ENCODE assay signal across 8 cellular contexts in genomic region chr10:58266826-58267712, GRCh38. TPM values are rescaled to one million over a fixed set of nuclear protein-coding genes. Genes with fewer than 3 reads are reported as not detected.
A peak's percentile ranks its signal among the peaks of the same experiment; 100 is the strongest.
DNase-seq lines count a peak whose midpoint lies in the region; ATAC-seq and TF ChIP-seq lines count a peak whose summit lies in the region.

No MANE protein-coding gene starts in this region.

- ATAC-seq in GM18498 (IDR thresholded peaks at IDR 0.05; ENCODE audit: unreplicated experiment) (peak; percentile 16), HG03139 (IDR thresholded peaks at IDR 0.05; ENCODE audit: unreplicated experiment) (peak; percentile 6)

- H3K36me3 ChIP-seq in adrenal gland (replicated peaks in 1 of 2): no peaks in the 10 kb centered on the region

- peak overlapping the region; percentile 97 for H3K27ac Mint-ChIP-seq in osteocyte (ENCODE audit: unreplicated experiment)

- TF ChIP-seq CTCF in 22Rv1 (IDR thresholded peaks at IDR 0.05) (no peak), adrenal gland (IDR thresholded peaks at IDR 0.05) (no peak), osteocyte (IDR thresholded peaks at IDR 0.05) (no peak)

- H3K9me3 ChIP-seq in adrenal gland (replicated peaks in 1 of 3): no peaks in the 10 kb centered on the region

- peaks cover 38% of the 10 kb centered on the region for H3K4me1 Mint-ChIP-seq in osteocyte (ENCODE audit: unreplicated experiment)

- intact Hi-C loops in adrenal gland (cut with DNase I) (no loop called here), cardiac septum (cut with DNase I) (loop anchor here (2.0 kb wide), 1 partner anchor 68 kb away; the partner anchor contains the start of gene UBE2D1)

- peak; percentile 43 for DNase-seq in SK-MEL-5 (ENCODE audit: low read depth, low spot score)
- peak; percentile 50 to 65 (median 54) for DNase-seq in adrenal gland
- DNase-seq in cardiac septum (ENCODE audit: low spot score): peak; percentile 86
- no peak for DNase-seq in osteocyte (ENCODE audit: extremely low spot score, unreplicated experiment)
- DNase-seq in NCI-H2196 (lab: John Stamatoyannopoulos, UW; ENCODE audit: unreplicated experiment): no peak

- peak overlapping the region; percentile 92 for H3K4me3 Mint-ChIP-seq in osteocyte (ENCODE audit: unreplicated experiment)

- in situ Hi-C loops in SK-MEL-5 (cut with HindIII; ENCODE audit: low pct_unique_long_range_greater_than_20kb, low sequenced_read_pairs): no loop called here

- no peaks in the 10 kb centered on the region for H3K36me3 Mint-ChIP-seq in osteocyte (ENCODE audit: unreplicated experiment)

- no peaks in the 10 kb centered on the region for H3K27me3 Mint-ChIP-seq in osteocyte (ENCODE audit: unreplicated experiment)

- H3K4me1 ChIP-seq in adrenal gland (replicated peaks in 1 of 2): peaks cover 0 to 28% of the 10 kb centered on the region in 2 donors

- H3K27ac ChIP-seq in 22Rv1 (peak overlapping the region; percentile 97), adrenal gland (peak overlapping the region; percentile 93 to 96 (median 94))

- 0 to 2% (median 1%) methylated on average over 29 to 53 of the region's 53 CpGs for WGBS in adrenal gland, 4 donors

- no peaks in the 10 kb centered on the region for H3K9me3 Mint-ChIP-seq in osteocyte (ENCODE audit: unreplicated experiment)

- TF ChIP-seq POLR2A in adrenal gland (IDR thresholded peaks at IDR 0.05): peak in 1 of 2 donors; percentile 6

- no peaks in the 10 kb centered on the region for H3K27me3 ChIP-seq in adrenal gland

- peak overlapping the region; percentile 48 to 74 (median 64) for H3K4me3 ChIP-seq in adrenal gland

RNA-seq across cellular contexts. Expression of gene IPMK, which starts 0.6 kb away (rescaled TPM):
- total RNA-seq in SK-MEL-5 (2014; rRNA removed; shearing (Covaris generic)): 4.4 and 5.1 TPM in 2 replicates
- 2.2 and 2.3 TPM in 2 replicates for polyA plus RNA-seq in SK-MEL-5 (2015; cell fraction: cytosol; rRNA removed)
- 2.2 TPM in 2 replicates for polyA plus RNA-seq in SK-MEL-5 (2015; cell fraction: nucleus; rRNA removed)
- total RNA-seq in adrenal gland (1 to 10 TPM; 2.0 to 6.6 (median 5.1) TPM), cardiac septum (3.0 TPM), osteocyte (5.3 and 5.9 TPM in 2 replicates)
- polyA plus RNA-seq in adrenal gland: 1 to 10 TPM; 1.0 to 4.6 (median 1.3) TPM

RNA-seq across cellular contexts. Expression of gene CISD1, which starts 1.9 kb away (rescaled TPM):
- 41.5 and 43.6 TPM in 2 replicates for total RNA-seq in SK-MEL-5 (2014; rRNA removed; shearing (Covaris generic))
- 20.9 and 23.9 TPM in 2 replicates for polyA plus RNA-seq in SK-MEL-5 (2015; cell fraction: cytosol; rRNA removed)
- 6.3 and 8.4 TPM in 2 replicates for polyA plus RNA-seq in SK-MEL-5 (2015; cell fraction: nucleus; rRNA removed)
- total RNA-seq in adrenal gland (10 to 100 TPM; 11.0 to 63.1 (median 40.4) TPM), cardiac septum (149 TPM), osteocyte (29.9 and 30.5 TPM in 2 replicates)
- 100 to 1,000 TPM in 1 of 3 donors, 10 to 100 TPM in 2; 10.5 to 138 (median 11.6) TPM for polyA plus RNA-seq in adrenal gland

Comparison
In these comparisons a context has a peak if more than half of its experiments do, and no peak if none do; other contexts are left out.
1. DNase-seq: peak in SK-MEL-5 (single experiment), adrenal gland (7 of 7) and cardiac septum (single experiment); none in osteocyte (single experiment) and NCI-H2196 (single experiment).